ENCODE assay signal across 9 cellular contexts in genomic region chr9:111148994-111149759, GRCh38.
DNase-seq lines count a peak whose midpoint lies in the region; ATAC-seq, FAIRE-seq and TF ChIP-seq lines count a peak whose summit lies in the region.
"Had no signal": no experiment of that assay in that cellular context is flagged by ENCODE, and none has a peak within 500 bp of the region (broad histone marks: within the 10 kb centered on the region; RNA-seq: fewer than 3 reads in every experiment).

No MANE protein-coding gene starts in this region.

- H3K4me1 Mint-ChIP-seq in endodermal cell: peaks cover 5% of the 10 kb centered on the region

- no peak overlapping the region for H3K4me2 ChIP-seq in MM.1S (ENCODE audit: low read depth, low read length)

- TF ChIP-seq CTCF in endodermal cell (conservative IDR thresholded peaks at IDR 0.05): peak; percentile 32
- no peak for TF ChIP-seq CTCF in MM.1S (IDR thresholded peaks at IDR 0.05; ENCODE audit: low read length)

- H3K27ac ChIP-seq in endodermal cell (ENCODE audit: low read depth, low read length) (no peak overlapping the region), small intestine (ENCODE audit: low read depth in 1 of 2, low read length in 1 of 2) (no peak overlapping the region), MM.1S (ENCODE audit: low read length) (no peak overlapping the region), caudate nucleus (ENCODE audit: low read depth, low read length) (no peak overlapping the region)

- peak; percentile 59 for ATAC-seq in GM18909 (IDR thresholded peaks at IDR 0.05; ENCODE audit: poor library complexity, unreplicated experiment)

- H3K9me3 Mint-ChIP-seq in endodermal cell: no peaks in the 10 kb centered on the region

- no peaks in the 10 kb centered on the region for H3K27me3 ChIP-seq in endodermal cell (ENCODE audit: control insufficient read depth, insufficient read depth, low read length, poor library complexity, severe bottlenecking)
- H3K27me3 ChIP-seq in small intestine (ENCODE audit: control insufficient read depth in 2 of 2, insufficient read depth in 2 of 2, low read length in 2 of 2): no peaks in the 10 kb centered on the region
- no peaks in the 10 kb centered on the region for H3K27me3 ChIP-seq in MM.1S (replicated peaks; ENCODE audit: insufficient read depth, low read length)

- 90 to 96% methylated on average over 3 to 5 of the region's 5 CpGs for WGBS in endodermal cell (ENCODE audit: insufficient coverage in 1 of 2, insufficient read length in 1 of 2), 2 experiments
- whole genome bisulfite sequencing in small intestine, 3 donors: 77 to 81% (median 79%) methylated on average over 5 of the region's 5 CpGs

- H4K20me1 ChIP-seq in MM.1S (ENCODE audit: insufficient read depth, low read length): no peaks in the 10 kb centered on the region

- no peaks in the 10 kb centered on the region for H3K36me3 Mint-ChIP-seq in endodermal cell (ENCODE audit: low read depth)

- no peaks in the 10 kb centered on the region for H3K4me1 ChIP-seq in endodermal cell (ENCODE audit: control insufficient read depth, insufficient read depth, low read length)
- H3K4me1 ChIP-seq in small intestine (ENCODE audit: control insufficient read depth in 2 of 2, insufficient read depth in 1 of 2, low read depth in 1 of 2, low read length in 1 of 2): no peaks in the 10 kb centered on the region
- no peaks in the 10 kb centered on the region for H3K4me1 ChIP-seq in MM.1S (ENCODE audit: low read length)

- H3K36me3 ChIP-seq in endodermal cell (ENCODE audit: control insufficient read depth, insufficient read depth, low read length) (no peaks in the 10 kb centered on the region), small intestine (ENCODE audit: control insufficient read depth in 2 of 2, insufficient read depth in 2 of 2, low read length in 2 of 2) (no peaks in the 10 kb centered on the region), MM.1S (replicated peaks; ENCODE audit: insufficient read depth, low read length) (no peaks in the 10 kb centered on the region)

- H3K9ac ChIP-seq in endodermal cell (ENCODE audit: extremely low read depth, low read length, poor library complexity, severe bottlenecking) (no peak overlapping the region), MM.1S (ENCODE audit: low read length) (no peak overlapping the region)

- H3K9me2 ChIP-seq in MM.1S (replicated peaks; ENCODE audit: insufficient read depth, low read length): no peaks in the 10 kb centered on the region

- peaks cover 2% of the 10 kb centered on the region for H3K27me3 Mint-ChIP-seq in endodermal cell (ENCODE audit: insufficient read depth)

- DNase-seq in Kasumi-1 (lab: John Stamatoyannopoulos, UW) (peak; percentile 8 to 19), endodermal cell (no peak), small intestine (peak; percentile 11), MM.1S (no peak), caudate nucleus (lab: John Stamatoyannopoulos, UW) (no peak), dedifferentiated amniotic fluid mesenchymal stem cell (ENCODE audit: extremely low spot score) (no peak)
- DNase-seq: activated CD4-positive, alpha-beta T cell treated with anti-CD3 and anti-CD28 coated beads, Interleukin-2, amount 50 U/mL, for 1 hour; amygdala had no signal

- H3K27ac Mint-ChIP-seq in endodermal cell: no peak overlapping the region

- no peaks in the 10 kb centered on the region for H3K9me3 ChIP-seq in endodermal cell (ENCODE audit: control insufficient read depth, low read length)
- no peaks in the 10 kb centered on the region for H3K9me3 ChIP-seq in small intestine (ENCODE audit: control insufficient read depth, low read depth)
- H3K9me3 ChIP-seq in MM.1S (replicated peaks; ENCODE audit: insufficient read depth, low read length): no peaks in the 10 kb centered on the region

- FAIRE-seq in small intestine (lab: Jason Lieb, UNC): no peak

- H3K4me3 ChIP-seq in endodermal cell (ENCODE audit: low read length) (no peak overlapping the region), small intestine (ENCODE audit: low read depth in 1 of 2, low read length in 2 of 2) (no peak overlapping the region), MM.1S (ENCODE audit: low read length) (no peak overlapping the region)

- no peaks in the 10 kb centered on the region for H3K79me2 ChIP-seq in MM.1S (ENCODE audit: low read length)

- H3K4me3 Mint-ChIP-seq in endodermal cell: no peak overlapping the region

- no peak overlapping the region for H2AFZ ChIP-seq in MM.1S (ENCODE audit: low read length)

- H3F3A ChIP-seq in MM.1S (ENCODE audit: insufficient read depth, low read length): no peaks in the 10 kb centered on the region

Comparison
In these comparisons a context has a peak if more than half of its experiments do, and no peak if none do; other contexts are left out.
1. DNase-seq: peak in Kasumi-1 (2 of 2) and small intestine (single experiment); none in endodermal cell (single experiment), MM.1S (single experiment), caudate nucleus (0 of 61) and dedifferentiated amniotic fluid mesenchymal stem cell (single experiment).